ENCODE assay signal across 1 cellular context in the genomic region with DNA sequence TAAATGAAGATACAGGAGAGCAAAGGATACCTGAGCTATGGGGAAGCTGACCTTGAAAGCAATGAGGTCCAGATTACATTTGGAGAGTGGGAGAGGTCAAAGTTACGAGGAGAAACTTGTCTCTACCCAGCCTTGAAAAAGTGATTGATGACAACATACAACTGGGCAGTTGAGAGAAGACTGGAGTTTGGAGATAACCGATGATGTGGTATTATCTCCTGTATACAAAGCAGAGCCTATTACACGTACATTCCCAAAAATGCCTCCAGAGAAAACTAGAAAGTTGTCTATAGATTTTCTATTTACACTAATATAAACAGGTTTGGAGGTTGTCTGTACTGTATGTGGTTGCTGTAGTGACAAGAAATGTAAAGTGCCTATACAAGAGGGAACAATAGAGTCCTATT.
A peak's percentile ranks its signal among the peaks of the same experiment; 100 is the strongest.
TF ChIP-seq lines count a peak whose summit lies in the region.

No MANE protein-coding gene starts in this region.

TF ChIP-seq in K562, 482 proteins besides CTCF, POLR2A, EP300 and RAD21 (continued from another document and continues in another):
- TF ChIP-seq, protein P1, sequence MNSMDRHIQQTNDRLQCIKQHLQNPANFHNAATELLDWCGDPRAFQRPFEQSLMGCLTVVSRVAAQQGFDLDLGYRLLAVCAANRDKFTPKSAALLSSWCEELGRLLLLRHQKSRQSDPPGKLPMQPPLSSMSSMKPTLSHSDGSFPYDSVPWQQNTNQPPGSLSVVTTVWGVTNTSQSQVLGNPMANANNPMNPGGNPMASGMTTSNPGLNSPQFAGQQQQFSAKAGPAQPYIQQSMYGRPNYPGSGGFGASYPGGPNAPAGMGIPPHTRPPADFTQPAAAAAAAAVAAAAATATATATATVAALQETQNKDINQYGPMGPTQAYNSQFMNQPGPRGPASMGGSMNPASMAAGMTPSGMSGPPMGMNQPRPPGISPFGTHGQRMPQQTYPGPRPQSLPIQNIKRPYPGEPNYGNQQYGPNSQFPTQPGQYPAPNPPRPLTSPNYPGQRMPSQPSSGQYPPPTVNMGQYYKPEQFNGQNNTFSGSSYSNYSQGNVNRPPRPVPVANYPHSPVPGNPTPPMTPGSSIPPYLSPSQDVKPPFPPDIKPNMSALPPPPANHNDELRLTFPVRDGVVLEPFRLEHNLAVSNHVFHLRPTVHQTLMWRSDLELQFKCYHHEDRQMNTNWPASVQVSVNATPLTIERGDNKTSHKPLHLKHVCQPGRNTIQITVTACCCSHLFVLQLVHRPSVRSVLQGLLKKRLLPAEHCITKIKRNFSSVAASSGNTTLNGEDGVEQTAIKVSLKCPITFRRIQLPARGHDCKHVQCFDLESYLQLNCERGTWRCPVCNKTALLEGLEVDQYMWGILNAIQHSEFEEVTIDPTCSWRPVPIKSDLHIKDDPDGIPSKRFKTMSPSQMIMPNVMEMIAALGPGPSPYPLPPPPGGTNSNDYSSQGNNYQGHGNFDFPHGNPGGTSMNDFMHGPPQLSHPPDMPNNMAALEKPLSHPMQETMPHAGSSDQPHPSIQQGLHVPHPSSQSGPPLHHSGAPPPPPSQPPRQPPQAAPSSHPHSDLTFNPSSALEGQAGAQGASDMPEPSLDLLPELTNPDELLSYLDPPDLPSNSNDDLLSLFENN (IDR thresholded peaks at IDR 0.05; ENCODE audit: low read depth in 2 of 2, low read length in 2 of 2), result peak in 1 of 2 experiments; percentile 87; a peak in 2 of 4 replicates
- TF ChIP-seq, protein P2, sequence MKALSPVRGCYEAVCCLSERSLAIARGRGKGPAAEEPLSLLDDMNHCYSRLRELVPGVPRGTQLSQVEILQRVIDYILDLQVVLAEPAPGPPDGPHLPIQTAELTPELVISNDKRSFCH (CRISPR knock-in tag; IDR thresholded peaks at IDR 0.05), result no peak
- TF ChIP-seq, protein P2 (tag; IDR thresholded peaks at IDR 0.05), result no peak
- TF ChIP-seq FOXM1 (IDR thresholded peaks at IDR 0.05; ENCODE audit: low read depth), result peak; percentile 88
- TF ChIP-seq FOXM1 (CRISPR knock-in tag; IDR thresholded peaks at IDR 0.05; ENCODE audit: low read depth), result no peak
- TF ChIP-seq PML (IDR thresholded peaks at IDR 0.05; ENCODE audit: low read length), result peak; percentile 93
- TF ChIP-seq BACH1 (tag; IDR thresholded peaks at IDR 0.05), result 0 out of 2 replicates have a peak, but pooled peaks have one; percentile 22
- no peak for TF ChIP-seq MIER1 (IDR thresholded peaks at IDR 0.05; ENCODE audit: low read depth)
- TF ChIP-seq ZKSCAN3 (CRISPR knock-in tag; IDR thresholded peaks at IDR 0.05), result no peak
- TF ChIP-seq, protein P3, sequence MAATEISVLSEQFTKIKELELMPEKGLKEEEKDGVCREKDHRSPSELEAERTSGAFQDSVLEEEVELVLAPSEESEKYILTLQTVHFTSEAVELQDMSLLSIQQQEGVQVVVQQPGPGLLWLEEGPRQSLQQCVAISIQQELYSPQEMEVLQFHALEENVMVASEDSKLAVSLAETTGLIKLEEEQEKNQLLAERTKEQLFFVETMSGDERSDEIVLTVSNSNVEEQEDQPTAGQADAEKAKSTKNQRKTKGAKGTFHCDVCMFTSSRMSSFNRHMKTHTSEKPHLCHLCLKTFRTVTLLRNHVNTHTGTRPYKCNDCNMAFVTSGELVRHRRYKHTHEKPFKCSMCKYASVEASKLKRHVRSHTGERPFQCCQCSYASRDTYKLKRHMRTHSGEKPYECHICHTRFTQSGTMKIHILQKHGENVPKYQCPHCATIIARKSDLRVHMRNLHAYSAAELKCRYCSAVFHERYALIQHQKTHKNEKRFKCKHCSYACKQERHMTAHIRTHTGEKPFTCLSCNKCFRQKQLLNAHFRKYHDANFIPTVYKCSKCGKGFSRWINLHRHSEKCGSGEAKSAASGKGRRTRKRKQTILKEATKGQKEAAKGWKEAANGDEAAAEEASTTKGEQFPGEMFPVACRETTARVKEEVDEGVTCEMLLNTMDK (IDR thresholded peaks at IDR 0.05; ENCODE audit: borderline replicate concordance, insufficient read depth, low read depth, low read length, poor library complexity, severe bottlenecking), result no peak
- TF ChIP-seq, protein P4, sequence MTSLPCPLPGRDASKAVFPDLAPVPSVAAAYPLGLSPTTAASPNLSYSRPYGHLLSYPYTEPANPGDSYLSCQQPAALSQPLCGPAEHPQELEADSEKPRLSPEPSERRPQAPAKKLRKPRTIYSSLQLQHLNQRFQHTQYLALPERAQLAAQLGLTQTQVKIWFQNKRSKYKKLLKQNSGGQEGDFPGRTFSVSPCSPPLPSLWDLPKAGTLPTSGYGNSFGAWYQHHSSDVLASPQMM (CRISPR knock-in tag; IDR thresholded peaks at IDR 0.05), result no peak
- TF ChIP-seq, protein P5, sequence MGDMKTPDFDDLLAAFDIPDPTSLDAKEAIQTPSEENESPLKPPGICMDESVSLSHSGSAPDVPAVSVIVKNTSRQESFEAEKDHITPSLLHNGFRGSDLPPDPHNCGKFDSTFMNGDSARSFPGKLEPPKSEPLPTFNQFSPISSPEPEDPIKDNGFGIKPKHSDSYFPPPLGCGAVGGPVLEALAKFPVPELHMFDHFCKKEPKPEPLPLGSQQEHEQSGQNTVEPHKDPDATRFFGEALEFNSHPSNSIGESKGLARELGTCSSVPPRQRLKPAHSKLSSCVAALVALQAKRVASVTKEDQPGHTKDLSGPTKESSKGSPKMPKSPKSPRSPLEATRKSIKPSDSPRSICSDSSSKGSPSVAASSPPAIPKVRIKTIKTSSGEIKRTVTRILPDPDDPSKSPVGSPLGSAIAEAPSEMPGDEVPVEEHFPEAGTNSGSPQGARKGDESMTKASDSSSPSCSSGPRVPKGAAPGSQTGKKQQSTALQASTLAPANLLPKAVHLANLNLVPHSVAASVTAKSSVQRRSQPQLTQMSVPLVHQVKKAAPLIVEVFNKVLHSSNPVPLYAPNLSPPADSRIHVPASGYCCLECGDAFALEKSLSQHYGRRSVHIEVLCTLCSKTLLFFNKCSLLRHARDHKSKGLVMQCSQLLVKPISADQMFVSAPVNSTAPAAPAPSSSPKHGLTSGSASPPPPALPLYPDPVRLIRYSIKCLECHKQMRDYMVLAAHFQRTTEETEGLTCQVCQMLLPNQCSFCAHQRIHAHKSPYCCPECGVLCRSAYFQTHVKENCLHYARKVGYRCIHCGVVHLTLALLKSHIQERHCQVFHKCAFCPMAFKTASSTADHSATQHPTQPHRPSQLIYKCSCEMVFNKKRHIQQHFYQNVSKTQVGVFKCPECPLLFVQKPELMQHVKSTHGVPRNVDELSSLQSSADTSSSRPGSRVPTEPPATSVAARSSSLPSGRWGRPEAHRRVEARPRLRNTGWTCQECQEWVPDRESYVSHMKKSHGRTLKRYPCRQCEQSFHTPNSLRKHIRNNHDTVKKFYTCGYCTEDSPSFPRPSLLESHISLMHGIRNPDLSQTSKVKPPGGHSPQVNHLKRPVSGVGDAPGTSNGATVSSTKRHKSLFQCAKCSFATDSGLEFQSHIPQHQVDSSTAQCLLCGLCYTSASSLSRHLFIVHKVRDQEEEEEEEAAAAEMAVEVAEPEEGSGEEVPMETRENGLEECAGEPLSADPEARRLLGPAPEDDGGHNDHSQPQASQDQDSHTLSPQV (IDR thresholded peaks at IDR 0.05), result no peak; the same call in 1 of the 2 replicates
- no peak for TF ChIP-seq OTX1 (CRISPR knock-in tag; IDR thresholded peaks at IDR 0.05)
- no peak for TF ChIP-seq RFX7 (CRISPR knock-in tag; IDR thresholded peaks at IDR 0.05)
- TF ChIP-seq CBX5 (IDR thresholded peaks at IDR 0.05; ENCODE audit: borderline replicate concordance, low read depth), result no peak
- no peak for TF ChIP-seq RAD51 (IDR thresholded peaks at IDR 0.05; ENCODE audit: borderline replicate concordance, low read depth)
- TF ChIP-seq ZNF274 (IDR thresholded peaks at IDR 0.05; ENCODE audit: borderline replicate concordance, low read depth, low read length), result no peak; the same call in 1 of the 2 replicates
- no peak for TF ChIP-seq PHF21A (IDR thresholded peaks at IDR 0.05; ENCODE audit: borderline replicate concordance, low read depth)
- TF ChIP-seq ARNT (IDR thresholded peaks at IDR 0.05), result peak; percentile 52 to 95; a peak in 3 of 4 replicates
- peak; percentile 94 for TF ChIP-seq HDAC2 (IDR thresholded peaks at IDR 0.05)
- no peak for TF ChIP-seq NRF1 (conservative IDR thresholded peaks at IDR 0.05 in 1 of 2, IDR thresholded peaks at IDR 0.05 in 1 of 2)
- TF ChIP-seq SMARCA4 (IDR thresholded peaks at IDR 0.05), result peak; percentile 97
- no peak for TF ChIP-seq SAP30 (IDR thresholded peaks at IDR 0.05; ENCODE audit: borderline replicate concordance, insufficient read depth, low read depth, low read length, poor library complexity, severe bottlenecking)
- TF ChIP-seq HDAC6 (IDR thresholded peaks at IDR 0.05; ENCODE audit: low read depth, low read length), result no peak
- TF ChIP-seq RBM15 (IDR thresholded peaks at IDR 0.05; ENCODE audit: insufficient read depth, low read length), result no peak
- no peak for TF ChIP-seq KDM2B (CRISPR knock-in tag; IDR thresholded peaks at IDR 0.05)
- no peak for TF ChIP-seq ZNF134 (CRISPR knock-in tag; conservative IDR thresholded peaks at IDR 0.05)
- TF ChIP-seq NR3C1 (CRISPR knock-in tag; IDR thresholded peaks at IDR 0.05), result no peak
- no peak for TF ChIP-seq JUNB (CRISPR knock-in tag; conservative IDR thresholded peaks at IDR 0.05)
- no peak; the same call in 1 of the 2 replicates for TF ChIP-seq ZNF239 (CRISPR knock-in tag; IDR thresholded peaks at IDR 0.05)
- TF ChIP-seq RBM22 (IDR thresholded peaks at IDR 0.05; ENCODE audit: low read depth, low read length, poor library complexity, severe bottlenecking), result no peak
- TF ChIP-seq, protein P6, sequence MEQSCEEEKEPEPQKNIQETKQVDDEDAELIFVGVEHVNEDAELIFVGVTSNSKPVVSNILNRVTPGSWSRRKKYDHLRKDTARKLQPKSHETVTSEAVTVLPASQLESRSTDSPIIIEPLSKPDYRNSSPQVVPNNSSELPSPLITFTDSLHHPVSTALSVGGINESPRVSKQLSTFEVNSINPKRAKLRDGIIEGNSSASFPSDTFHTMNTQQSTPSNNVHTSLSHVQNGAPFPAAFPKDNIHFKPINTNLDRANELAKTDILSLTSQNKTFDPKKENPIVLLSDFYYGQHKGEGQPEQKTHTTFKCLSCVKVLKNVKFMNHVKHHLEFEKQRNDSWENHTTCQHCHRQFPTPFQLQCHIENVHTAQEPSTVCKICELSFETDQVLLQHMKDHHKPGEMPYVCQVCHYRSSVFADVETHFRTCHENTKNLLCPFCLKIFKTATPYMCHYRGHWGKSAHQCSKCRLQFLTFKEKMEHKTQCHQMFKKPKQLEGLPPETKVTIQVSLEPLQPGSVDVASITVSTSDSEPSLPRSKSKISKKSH (CRISPR knock-in tag; IDR thresholded peaks at IDR 0.05), result no peak
- 0 out of 2 replicates have a peak, but pooled peaks have one; percentile 42 for TF ChIP-seq FOXJ2 (tag; IDR thresholded peaks at IDR 0.05)
- no peak for TF ChIP-seq MTF1 (CRISPR knock-in tag; IDR thresholded peaks at IDR 0.05; ENCODE audit: borderline replicate concordance)
- no peak for TF ChIP-seq ZSCAN29 (IDR thresholded peaks at IDR 0.05)
- TF ChIP-seq ELF1 (tag; IDR thresholded peaks at IDR 0.05), result no peak
- TF ChIP-seq ZNF175 (CRISPR knock-in tag; IDR thresholded peaks at IDR 0.05; ENCODE audit: low read depth), result peak; percentile 82; the same call in 1 of the 2 replicates
- TF ChIP-seq KDM4B (IDR thresholded peaks at IDR 0.05; ENCODE audit: borderline replicate concordance in 2 of 2, low read depth in 1 of 2), result no peak
- peak; percentile 34 for TF ChIP-seq BRD9 (IDR thresholded peaks at IDR 0.05; ENCODE audit: low read depth, partially characterized antibody)
- peak; percentile 89 to 99 for TF ChIP-seq RCOR1 (IDR thresholded peaks at IDR 0.05; ENCODE audit: borderline replicate concordance in 1 of 2, low read depth in 2 of 2, low read length in 2 of 2)
- peak; percentile 32 for TF ChIP-seq RFX1 (IDR thresholded peaks at IDR 0.05)
- peak; percentile 9; the same call in 1 of the 2 replicates for TF ChIP-seq MAFG (tag; conservative IDR thresholded peaks at IDR 0.05)
- TF ChIP-seq MEF2D (tag; conservative IDR thresholded peaks at IDR 0.05; ENCODE audit: low read depth), result no peak
- TF ChIP-seq HMG20A (CRISPR knock-in tag; conservative IDR thresholded peaks at IDR 0.05), result no peak
- TF ChIP-seq NFRKB (IDR thresholded peaks at IDR 0.05; ENCODE audit: low read depth), result no peak
- peak; percentile 80; the same call in 1 of the 2 replicates for TF ChIP-seq ELF4 (CRISPR knock-in tag; IDR thresholded peaks at IDR 0.05)
- TF ChIP-seq TAF9B (IDR thresholded peaks at IDR 0.05; ENCODE audit: partially characterized antibody), result no peak
- no peak for TF ChIP-seq TAF15 (IDR thresholded peaks at IDR 0.05; ENCODE audit: low read depth, low read length)
- TF ChIP-seq TCF3 (CRISPR knock-in tag; IDR thresholded peaks at IDR 0.05), result peak; percentile 95
- no peak for TF ChIP-seq ZNF507 (tag; conservative IDR thresholded peaks at IDR 0.05)
- TF ChIP-seq, protein P7, sequence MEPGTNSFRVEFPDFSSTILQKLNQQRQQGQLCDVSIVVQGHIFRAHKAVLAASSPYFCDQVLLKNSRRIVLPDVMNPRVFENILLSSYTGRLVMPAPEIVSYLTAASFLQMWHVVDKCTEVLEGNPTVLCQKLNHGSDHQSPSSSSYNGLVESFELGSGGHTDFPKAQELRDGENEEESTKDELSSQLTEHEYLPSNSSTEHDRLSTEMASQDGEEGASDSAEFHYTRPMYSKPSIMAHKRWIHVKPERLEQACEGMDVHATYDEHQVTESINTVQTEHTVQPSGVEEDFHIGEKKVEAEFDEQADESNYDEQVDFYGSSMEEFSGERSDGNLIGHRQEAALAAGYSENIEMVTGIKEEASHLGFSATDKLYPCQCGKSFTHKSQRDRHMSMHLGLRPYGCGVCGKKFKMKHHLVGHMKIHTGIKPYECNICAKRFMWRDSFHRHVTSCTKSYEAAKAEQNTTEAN (CRISPR knock-in tag; IDR thresholded peaks at IDR 0.05), result no peak
- peak; percentile 73 for TF ChIP-seq CREM (IDR thresholded peaks at IDR 0.05; ENCODE audit: low read depth)
- TF ChIP-seq POLR2AphosphoS2 (IDR thresholded peaks at IDR 0.05; ENCODE audit: low read length), result no peak
- peak; percentile 80 to 87 for TF ChIP-seq TRIM24 (IDR thresholded peaks at IDR 0.05)
- no peak for TF ChIP-seq C11orf30 (IDR thresholded peaks at IDR 0.05; ENCODE audit: low read depth)
- TF ChIP-seq, protein P8, sequence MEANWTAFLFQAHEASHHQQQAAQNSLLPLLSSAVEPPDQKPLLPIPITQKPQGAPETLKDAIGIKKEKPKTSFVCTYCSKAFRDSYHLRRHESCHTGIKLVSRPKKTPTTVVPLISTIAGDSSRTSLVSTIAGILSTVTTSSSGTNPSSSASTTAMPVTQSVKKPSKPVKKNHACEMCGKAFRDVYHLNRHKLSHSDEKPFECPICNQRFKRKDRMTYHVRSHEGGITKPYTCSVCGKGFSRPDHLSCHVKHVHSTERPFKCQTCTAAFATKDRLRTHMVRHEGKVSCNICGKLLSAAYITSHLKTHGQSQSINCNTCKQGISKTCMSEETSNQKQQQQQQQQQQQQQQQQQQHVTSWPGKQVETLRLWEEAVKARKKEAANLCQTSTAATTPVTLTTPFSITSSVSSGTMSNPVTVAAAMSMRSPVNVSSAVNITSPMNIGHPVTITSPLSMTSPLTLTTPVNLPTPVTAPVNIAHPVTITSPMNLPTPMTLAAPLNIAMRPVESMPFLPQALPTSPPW (CRISPR knock-in tag; IDR thresholded peaks at IDR 0.05), result peak; percentile 47
- no peak for TF ChIP-seq ZNF551 (CRISPR knock-in tag; IDR thresholded peaks at IDR 0.05)
